In genomic region chr18:3189884-3190283, GRCh38 we compare ENCODE assay signal across 21 cellular contexts. TPM values are rescaled to one million over a fixed set of nuclear protein-coding genes. Genes with fewer than 3 reads are reported as not detected.
DNase-seq lines count a peak whose midpoint lies in the region; ATAC-seq, FAIRE-seq and TF ChIP-seq lines count a peak whose summit lies in the region.
"Had no signal": no experiment of that assay in that cellular context is flagged by ENCODE, and none has a peak within 500 bp of the region (broad histone marks: within the 10 kb centered on the region; RNA-seq: fewer than 3 reads in every experiment).

No MANE protein-coding gene starts in this region.

- CTCF ChIA-PET in PC-3 (lab: Charles Lee) = interaction anchor here (0.7 kb wide), 1 partner anchor 49 kb away, joined by 6 read pairs; no protein-coding TSS in a partner anchor

- no peak overlapping the region for H3K9ac ChIP-seq in PC-3 (ENCODE audit: low read length)
- H3K9ac ChIP-seq in skeletal muscle tissue (ENCODE audit: low read depth in 1 of 3, low read length in 3 of 3) = no peak overlapping the region

- no peak overlapping the region for H3K4me3 Mint-ChIP-seq in progenitor cell of endocrine pancreas (ENCODE audit: low read depth)
- H3K4me3 Mint-ChIP-seq: CD4-positive, alpha-beta memory T cell; GM23338; H9 had no signal

- no peak overlapping the region for H3K4me2 ChIP-seq in PC-3 (ENCODE audit: low read length)
- H3K4me2 ChIP-seq: GM23338 had no signal

- DNase-seq in PC-3 (peak; percentile 16), bronchial epithelial cell (ENCODE audit: low read depth) (peak; percentile 63), progenitor cell of endocrine pancreas (ENCODE audit: low spot score, unreplicated experiment) (no peak), NCI-H1436 (lab: John Stamatoyannopoulos, UW) (no peak), NAMALWA (ENCODE audit: low spot score) (no peak), ureter (ENCODE audit: low spot score) (no peak)
- DNase-seq: C1 segment of cervical spinal cord; Calu3; CD4-positive, alpha-beta memory T cell; COR-L47; DMS153; DND-41; H9 had no signal

- no peak for TF ChIP-seq CTCF in PC-3 (conservative IDR thresholded peaks at IDR 0.05; ENCODE audit: low read depth, low read length)
- no peak for TF ChIP-seq CTCF in bronchial epithelial cell (IDR thresholded peaks at IDR 0.05; ENCODE audit: insufficient read depth, low read length, severe bottlenecking)
- no peak for TF ChIP-seq CTCF in progenitor cell of endocrine pancreas (IDR thresholded peaks at IDR 0.05; ENCODE audit: unreplicated experiment)

- H3K4me3 ChIP-seq in PC-3 (ENCODE audit: low read length) (no peak overlapping the region), bronchial epithelial cell (ENCODE audit: low read depth, low read length) (no peak overlapping the region), skeletal muscle tissue (ENCODE audit: low read length in 3 of 3) (no peak overlapping the region)
- H3K4me3 ChIP-seq: GM23338 had no signal

- peaks cover 2% of the 10 kb centered on the region for H3K27me3 Mint-ChIP-seq in progenitor cell of endocrine pancreas

- H3K79me2 ChIP-seq in PC-3 (ENCODE audit: low read length) = no peaks in the 10 kb centered on the region

- H2AFZ ChIP-seq in PC-3 (ENCODE audit: low read length) = no peak overlapping the region
- H2AFZ ChIP-seq: GM23338 had no signal

- H3K9me3 Mint-ChIP-seq in progenitor cell of endocrine pancreas (ENCODE audit: low read depth) = no peaks in the 10 kb centered on the region
- H3K9me3 Mint-ChIP-seq: CD4-positive, alpha-beta memory T cell; GM23338; H9 had no signal

- peak overlapping the region; percentile 11 for H3K27ac Mint-ChIP-seq in progenitor cell of endocrine pancreas
- H3K27ac Mint-ChIP-seq: GM23338, H9 had no signal

- no peaks in the 10 kb centered on the region for H3K36me3 ChIP-seq in PC-3 (ENCODE audit: low read depth, low read length)
- H3K36me3 ChIP-seq in bronchial epithelial cell (ENCODE audit: control insufficient read depth, insufficient read depth, low read length) = no peaks in the 10 kb centered on the region
- H3K36me3 ChIP-seq in skeletal muscle tissue (ENCODE audit: control insufficient read depth in 3 of 3, insufficient read depth in 3 of 3, low read length in 3 of 3) = peaks cover 27 to 45% (median 32%) of the 10 kb centered on the region in 3 donors

- H3K9me2 ChIP-seq in PC-3 (replicated peaks; ENCODE audit: low read length) = no peaks in the 10 kb centered on the region

- POLR2A ChIA-PET in PC-3 (lab: Charles Lee; ENCODE audit: unreplicated experiment) = no interaction called here

- no peak for FAIRE-seq in bronchial epithelial cell (lab: Jason Lieb, UNC)
- FAIRE-seq: G401.6, GM12892, GM19239 had no signal

- no peaks in the 10 kb centered on the region for H4K20me1 ChIP-seq in PC-3 (ENCODE audit: low read length)

- ATAC-seq in PC-3 (peak; percentile 37; the same call in 1 of the 2 replicates), HG03039 (IDR thresholded peaks at IDR 0.05; ENCODE audit: unreplicated experiment) (no peak)
- ATAC-seq: GM23338, HCT116 had no signal

- H3K9me3 ChIP-seq in PC-3 (ENCODE audit: low read length) (no peaks in the 10 kb centered on the region), skeletal muscle tissue (ENCODE audit: control insufficient read depth in 3 of 3, low read length in 3 of 3) (no peaks in the 10 kb centered on the region)

- H3F3A ChIP-seq in PC-3 (ENCODE audit: low read length, unreplicated experiment) = no peaks in the 10 kb centered on the region

- H3K36me3 Mint-ChIP-seq in progenitor cell of endocrine pancreas (ENCODE audit: insufficient read depth) = no peaks in the 10 kb centered on the region

- H3K27ac ChIP-seq in PC-3 (ENCODE audit: low read length) (no peak overlapping the region), skeletal muscle tissue (ENCODE audit: low read depth, low read length) (peak overlapping the region; percentile 29)

- no peaks in the 10 kb centered on the region for H3K4me1 ChIP-seq in PC-3 (ENCODE audit: insufficient read depth, low read length)
- peaks cover 24 to 36% (median 29%) of the 10 kb centered on the region in 3 donors for H3K4me1 ChIP-seq in skeletal muscle tissue (ENCODE audit: control insufficient read depth in 3 of 3, insufficient read depth in 3 of 3, low read length in 3 of 3)

- intact Hi-C loops in PC-3 (cut with micrococcal nuclease) = no loop called here

- H3K27me3 ChIP-seq in PC-3 (ENCODE audit: low read length) (no peaks in the 10 kb centered on the region), bronchial epithelial cell (ENCODE audit: control insufficient read depth, insufficient read depth, low read length) (no peaks in the 10 kb centered on the region), skeletal muscle tissue (ENCODE audit: control insufficient read depth in 3 of 3, insufficient read depth in 3 of 3, low read length in 3 of 3) (no peaks in the 10 kb centered on the region)

- peaks cover 7% of the 10 kb centered on the region for H3K4me1 Mint-ChIP-seq in progenitor cell of endocrine pancreas (ENCODE audit: low read depth)
- H3K4me1 Mint-ChIP-seq: CD4-positive, alpha-beta memory T cell; GM23338; H9 had no signal

- BruUV-seq in PC-3 (replicated peaks; lab: Mats Ljungman, UMichigan) = no TSS peak

RNA-seq across cellular contexts. Expression of gene MYOM1, which starts 29.9 kb away (rescaled TPM):
- total RNA-seq in PC-3 (2014; rRNA removed) (0.07 and 0.12 TPM in 2 replicates), bronchial epithelial cell (0.26 and 0.38 TPM in 2 replicates), progenitor cell of endocrine pancreas (1.1 TPM in 2 replicates), skeletal muscle tissue (661 TPM), ureter (9.7 TPM)
- total RNA-seq: A172 had no signal

RNA-seq across cellular contexts. Expression of gene MYL12A, which starts 57.7 kb away (rescaled TPM):
- 254 and 329 TPM in 2 replicates for total RNA-seq in PC-3 (2014; rRNA removed)
- 702 and 937 TPM in 2 replicates for total RNA-seq in bronchial epithelial cell
- 236 and 256 TPM in 2 replicates for total RNA-seq in progenitor cell of endocrine pancreas
- total RNA-seq in skeletal muscle tissue = 694 TPM
- total RNA-seq in ureter = 299 TPM

Comparison
In these comparisons a context has a peak if more than half of its experiments do, and no peak if none do; other contexts are left out.
1. DNase-seq: peak in PC-3 (single experiment) and bronchial epithelial cell (single experiment); none in progenitor cell of endocrine pancreas (single experiment), NCI-H1436 (single experiment), NAMALWA (single experiment) and ureter (single experiment).
2. RNA of gene MYOM1, which starts 29.9 kb away (total RNA-seq): 661 TPM in skeletal muscle tissue (single experiment); 9.7 TPM in ureter (single experiment), 1.1 TPM in progenitor cell of endocrine pancreas, 0.26 to 0.38 TPM in bronchial epithelial cell and 0.07 to 0.12 TPM in PC-3; every median in the first group is over 10 times any median in the second.